ENCODE assay signal across 8 cellular contexts in the genomic region with DNA sequence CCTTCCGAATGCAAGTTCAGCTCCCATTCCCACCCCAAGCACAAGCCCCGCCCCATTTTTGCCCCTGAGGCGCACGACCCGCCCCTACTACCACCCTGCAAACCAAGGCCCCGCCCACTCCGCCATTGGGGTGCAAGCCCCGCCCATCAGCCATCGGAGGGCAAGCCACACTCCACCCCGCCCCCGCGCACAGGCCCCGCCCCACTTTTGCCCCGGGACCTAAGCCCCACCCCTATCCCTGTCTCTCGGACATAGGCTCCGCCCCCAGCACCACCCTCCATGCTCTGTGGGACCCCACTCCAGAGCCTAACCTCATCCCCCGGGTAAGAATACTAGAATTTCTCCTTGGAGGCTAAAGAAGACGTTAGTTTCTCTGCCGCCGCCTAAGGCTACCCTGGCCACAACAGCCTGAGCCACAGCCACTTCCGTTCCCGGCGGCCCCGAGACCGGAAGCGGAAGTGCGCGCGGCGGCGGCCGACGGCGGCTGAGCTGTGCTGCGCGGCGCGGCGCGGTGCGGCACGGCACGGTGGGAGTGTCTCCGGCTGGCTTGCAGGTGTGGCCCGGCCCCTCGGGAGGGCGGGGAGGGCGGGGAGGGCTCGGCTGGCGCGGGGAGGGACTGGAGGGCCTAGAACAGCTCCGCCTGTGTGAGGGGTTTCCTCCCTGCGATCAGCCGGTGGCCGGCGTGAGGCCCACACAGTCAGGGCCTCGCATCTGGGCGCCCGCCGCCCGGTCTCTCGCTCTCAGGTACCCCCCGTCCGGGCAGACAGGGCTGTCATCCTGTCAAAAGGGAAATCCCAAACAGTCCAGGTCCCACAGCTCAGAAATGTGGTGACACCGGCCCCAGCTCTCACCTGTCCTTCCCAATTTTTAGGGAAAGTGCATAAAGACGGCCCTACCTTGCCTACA. TPM values are rescaled to one million over a fixed set of nuclear protein-coding genes. Genes with fewer than 3 reads are reported as not detected.
DNase-seq lines count a peak whose midpoint lies in the region; ATAC-seq and TF ChIP-seq lines count a peak whose summit lies in the region.

Gene ZNF333, plus strand, starts transcription at position 451 of the 906 bp plus-strand sequence. CDS start 3,444 bp downstream, outside the sequence.

- intact Hi-C loops in head of caudate nucleus (cut with DNase I), result loop anchor here (5.0 kb wide), 1 partner anchor 118 kb away; the partner anchor contains the start of gene NDUFB7

- H3K9me3 Mint-ChIP-seq in activated naive CD8-positive, alpha-beta T cell treated with anti-CD3 and anti-CD28 coated beads for 36 hours, result no peaks in the 10 kb centered on the region
- H3K9me3 Mint-ChIP-seq in osteocyte (ENCODE audit: unreplicated experiment), result no peaks in the 10 kb centered on the region

- H3K27me3 ChIP-seq in thoracic aorta (replicated peaks; ENCODE audit: insufficient read depth), result no peaks in the 10 kb centered on the region

- H3K36me3 Mint-ChIP-seq in activated naive CD8-positive, alpha-beta T cell treated with anti-CD3 and anti-CD28 coated beads for 36 hours, result no peaks in the 10 kb centered on the region
- peaks cover 2% of the 10 kb centered on the region for H3K36me3 Mint-ChIP-seq in osteocyte (ENCODE audit: unreplicated experiment)

- no peaks in the 10 kb centered on the region for H3K27me3 Mint-ChIP-seq in activated naive CD8-positive, alpha-beta T cell treated with anti-CD3 and anti-CD28 coated beads for 36 hours
- H3K27me3 Mint-ChIP-seq in osteocyte (ENCODE audit: unreplicated experiment), result peaks cover 4% of the 10 kb centered on the region

- no peaks in the 10 kb centered on the region for H3K9me3 ChIP-seq in thoracic aorta

- H3K4me1 ChIP-seq in thoracic aorta (ENCODE audit: control insufficient read depth in 1 of 2, low read depth in 2 of 2), result peaks cover 5 to 9% of the 10 kb centered on the region in 2 donors

- no peak for TF ChIP-seq CTCF in GM10266 (IDR thresholded peaks at IDR 0.05; ENCODE audit: control insufficient read depth, insufficient read depth, low read depth, missing control alignments)
- no peak for TF ChIP-seq CTCF in osteocyte (IDR thresholded peaks at IDR 0.05)
- TF ChIP-seq CTCF in thoracic aorta (IDR thresholded peaks at IDR 0.05), result no peak

- peak; percentile 88 for ATAC-seq in HG02610 (IDR thresholded peaks at IDR 0.05; ENCODE audit: unreplicated experiment)
- ATAC-seq in thoracic aorta (ENCODE audit: insufficient number of reproducible peaks, low FRiP score, low read depth), result peak; percentile 97

- peak within 1 kb of the TSS; percentile 95 for H3K4me3 ChIP-seq in thoracic aorta

- peaks cover 13% of the 10 kb centered on the region for H3K4me1 Mint-ChIP-seq in activated naive CD8-positive, alpha-beta T cell treated with anti-CD3 and anti-CD28 coated beads for 36 hours
- H3K4me1 Mint-ChIP-seq in osteocyte (ENCODE audit: unreplicated experiment), result peaks cover 17% of the 10 kb centered on the region

- peak within 1 kb of the TSS; percentile 96 for H3K4me3 Mint-ChIP-seq in activated naive CD8-positive, alpha-beta T cell treated with anti-CD3 and anti-CD28 coated beads for 36 hours
- peak within 1 kb of the TSS; percentile 95 for H3K4me3 Mint-ChIP-seq in osteocyte (ENCODE audit: unreplicated experiment)

- peak within 1 kb of the TSS; percentile 94 for H3K27ac ChIP-seq in thoracic aorta

- peaks cover 8% of the 10 kb centered on the region for H3K36me3 ChIP-seq in thoracic aorta

- peak within 1 kb of the TSS; percentile 100 for H3K27ac Mint-ChIP-seq in activated naive CD8-positive, alpha-beta T cell treated with anti-CD3 and anti-CD28 coated beads for 36 hours
- H3K27ac Mint-ChIP-seq in osteocyte (ENCODE audit: unreplicated experiment), result peak within 1 kb of the TSS; percentile 99

- DNase-seq in GM10266 (ENCODE audit: extremely low spot score), result peak; percentile 98
- DNase-seq in NCI-H1092 treated with DMSO at 0.1 percent for 48 hours (lab: John Stamatoyannopoulos, UW), result peak; percentile 95
- peak; percentile 85 for DNase-seq in SKM-1 treated with dmso at 0.1 percent for 144 hours (lab: John Stamatoyannopoulos, UW; ENCODE audit: unreplicated experiment)
- peak; percentile 97 for DNase-seq in activated naive CD8-positive, alpha-beta T cell treated with anti-CD3 and anti-CD28 coated beads for 36 hours
- peak; percentile 95 to 99 (median 98) for DNase-seq in head of caudate nucleus
- DNase-seq in osteocyte (ENCODE audit: extremely low spot score, unreplicated experiment), result peak; percentile 97
- peak; percentile 97 for DNase-seq in thoracic aorta (ENCODE audit: low spot score)

RNA-seq across cellular contexts. Expression of gene ZNF333, which starts in this region (rescaled TPM):
- total RNA-seq in activated naive CD8-positive, alpha-beta T cell treated with anti-CD3 and anti-CD28 coated beads for 36 hours, result 1 to 10 TPM; 6.4 to 7.1 TPM
- total RNA-seq in osteocyte (23.0 and 26.2 TPM in 2 replicates), thoracic aorta (10 to 100 TPM; 57.1 to 59.0 TPM)

Comparison
In these comparisons a context has a peak if more than half of its experiments do, and no peak if none do; other contexts are left out.
1. Peak in every context shown above with its lines: DNase-seq, ATAC-seq, H3K4me3 ChIP-seq and H3K27ac ChIP-seq.